In genomic region chr4:1503583-1504471, GRCh38 we compare ENCODE assay signal across 2 cellular contexts.
TF ChIP-seq lines count a peak whose summit lies in the region.

No MANE protein-coding gene starts in this region.

TF ChIP-seq in SK-N-SH, 30 proteins besides CTCF, POLR2A, EP300 and RAD21 (continued from another document):
- no peak for TF ChIP-seq PBX3 (IDR thresholded peaks at IDR 0.05)
- no peak for TF ChIP-seq GABPA (IDR thresholded peaks at IDR 0.05; ENCODE audit: low read depth)
- no peak for TF ChIP-seq MXI1 (IDR thresholded peaks at IDR 0.05; ENCODE audit: low read depth, low read length)
- TF ChIP-seq EZH2phosphoT487 (IDR thresholded peaks at IDR 0.05; ENCODE audit: borderline replicate concordance, low read depth) = no peak
- TF ChIP-seq GATA2 (CRISPR knock-in tag; IDR thresholded peaks at IDR 0.05) = no peak
- no peak for TF ChIP-seq RXRA (IDR thresholded peaks at IDR 0.05; ENCODE audit: borderline replicate concordance, low read depth)
- TF ChIP-seq IRF3 (IDR thresholded peaks at IDR 0.05; ENCODE audit: low read depth, low read length) = no peak
- TF ChIP-seq MAX (IDR thresholded peaks at IDR 0.05; ENCODE audit: low read depth) = no peak

TF ChIP-seq in SK-N-SH treated with all-trans-retinoic acid at 6 μM for 48 hours, 23 proteins besides CTCF, POLR2A, EP300 and RAD21 (continued from another document):
- TF ChIP-seq CREB5 (CRISPR knock-in tag; IDR thresholded peaks at IDR 0.05; ENCODE audit: low read depth) (no peak), ZC3H10 (CRISPR knock-in tag; IDR thresholded peaks at IDR 0.05) (no peak), OSR1 (CRISPR knock-in tag; IDR thresholded peaks at IDR 0.05) (no peak), ZNF8 (CRISPR knock-in tag; IDR thresholded peaks at IDR 0.05) (no peak), ESRRG (CRISPR knock-in tag; IDR thresholded peaks at IDR 0.05) (no peak), TOX (CRISPR knock-in tag; IDR thresholded peaks at IDR 0.05; ENCODE audit: borderline replicate concordance) (no peak), RARB (CRISPR knock-in tag; IDR thresholded peaks at IDR 0.05) (no peak), PPARA (CRISPR knock-in tag; IDR thresholded peaks at IDR 0.05; ENCODE audit: borderline replicate concordance) (no peak), BACH2 (CRISPR knock-in tag; IDR thresholded peaks at IDR 0.05; ENCODE audit: borderline replicate concordance) (no peak), CSRNP3 (CRISPR knock-in tag; IDR thresholded peaks at IDR 0.05) (no peak), ZFP30 (CRISPR knock-in tag; IDR thresholded peaks at IDR 0.05) (no peak), ZNF70 (CRISPR knock-in tag; IDR thresholded peaks at IDR 0.05) (no peak), PATZ1 (CRISPR knock-in tag; IDR thresholded peaks at IDR 0.05; ENCODE audit: borderline replicate concordance) (no peak), ARNTL (CRISPR knock-in tag; IDR thresholded peaks at IDR 0.05; ENCODE audit: borderline replicate concordance, low read depth) (no peak), ZFP3 (CRISPR knock-in tag; IDR thresholded peaks at IDR 0.05) (no peak)
